ENCODE assay signal across 11 cellular contexts in the genomic region with DNA sequence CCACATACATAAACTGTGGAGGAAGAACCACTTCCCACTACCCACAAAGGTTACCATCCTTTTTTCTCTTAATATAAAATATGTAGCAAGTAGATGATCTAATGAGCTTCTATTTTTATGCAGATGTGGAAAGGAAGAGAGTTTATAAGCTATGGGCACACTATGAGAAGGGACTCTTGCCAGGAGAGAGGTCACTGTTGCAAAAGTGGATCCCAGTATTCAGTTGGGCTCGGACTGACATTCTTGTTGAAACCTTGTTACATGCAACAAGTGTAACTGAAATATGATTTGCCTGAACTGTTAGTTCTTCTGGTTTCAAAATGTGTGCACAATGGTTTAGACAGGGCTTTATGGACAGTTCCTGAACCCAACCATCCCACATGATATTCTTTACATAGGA.
"Had no signal": no experiment of that assay in that cellular context is flagged by ENCODE, and none has a peak within 500 bp of the region (broad histone marks: within the 10 kb centered on the region; RNA-seq: fewer than 3 reads in every experiment).

No MANE protein-coding gene starts in this region.

- H3K27ac Mint-ChIP-seq: GM23338, H9, HFFc6 had no signal

- H3K9me3 Mint-ChIP-seq: GM23338, H9 had no signal

- ATAC-seq: GM23338, HCT116 had no signal

- H3K4me3 Mint-ChIP-seq: GM23338, H9, HFFc6 had no signal

- H3K36me3 ChIP-seq: HAP-1 had no signal

- H3K4me1 Mint-ChIP-seq: GM23338 had no signal

- H3K9ac ChIP-seq: GM23248 had no signal

- FAIRE-seq: H1, H54 had no signal

- H2AFZ ChIP-seq: GM23248, GM23338 had no signal

- DNase-seq: GM23248, GOT3, H7, H9, HCEC 1CT, HFFc6 had no signal

- H3K4me3 ChIP-seq: GM23248, GM23338, HAP-1 had no signal

- H3K9me3 ChIP-seq: HAP-1 had no signal

- H3K27ac ChIP-seq: GM23248 had no signal

- H3K4me2 ChIP-seq: GM23338 had no signal
